In genomic region chr12:109544955-109545531, GRCh38 we compare ENCODE assay signal across 10 cellular contexts. TPM values are rescaled to one million over a fixed set of nuclear protein-coding genes. Genes with fewer than 3 reads are reported as not detected.
A peak's percentile ranks its signal among the peaks of the same experiment; 100 is the strongest.
DNase-seq lines count a peak whose midpoint lies in the region; ATAC-seq, FAIRE-seq and TF ChIP-seq lines count a peak whose summit lies in the region.
"Had no signal": no experiment of that assay in that cellular context is flagged by ENCODE, and none has a peak within 500 bp of the region (broad histone marks: within the 10 kb centered on the region; RNA-seq: fewer than 3 reads in every experiment).

No MANE protein-coding gene starts in this region.

- 0 to 40% methylated on average over 1 to 5 of the region's 7 CpGs for WGBS in thyroid gland, 2 donors

- H3K4me3 ChIP-seq in keratinocyte (ENCODE audit: control insufficient read depth in 2 of 3, extremely low read depth in 1 of 3, insufficient read depth in 2 of 3, low read depth in 1 of 3, low read length in 3 of 3), result no peak overlapping the region
- H3K4me3 ChIP-seq in thyroid gland (replicated peaks in 1 of 3), result no peak overlapping the region
- H3K4me3 ChIP-seq: esophagus squamous epithelium had no signal

- CTCF ChIA-PET in activated CD8-positive, alpha-beta T cell treated with anti-CD3 and anti-CD28 coated beads, Interleukin-2, amount 10 ng/mL, durations not matched to agents 7 days and 5 days (lab: Charles Lee), result interaction anchor here (0.5 to 1.0 kb wide), 2 partner anchors 52 to 117 kb away, joined by 3 read pairs; no protein-coding TSS in a partner anchor

- H3K9ac ChIP-seq in keratinocyte (ENCODE audit: control insufficient read depth, extremely low read depth, insufficient read depth, low read length), result no peak overlapping the region

- no peaks in the 10 kb centered on the region for H3K9me1 ChIP-seq in keratinocyte (ENCODE audit: control insufficient read depth, extremely low read depth, insufficient read depth, low read length)

- H4K20me1 ChIP-seq in keratinocyte (ENCODE audit: control insufficient read depth, extremely low read depth, insufficient read depth, low read length), result no peaks in the 10 kb centered on the region

- peak overlapping the region; percentile 71 for H3K27ac Mint-ChIP-seq in activated CD8-positive, alpha-beta T cell treated with anti-CD3 and anti-CD28 coated beads, Interleukin-2, amount 10 ng/mL, durations not matched to agents 7 days and 5 days

- H2AFZ ChIP-seq in keratinocyte (ENCODE audit: control insufficient read depth, low read length), result peak overlapping the region; percentile 72

- H3K4me1 ChIP-seq in keratinocyte (ENCODE audit: control insufficient read depth, extremely low read depth, insufficient read depth, low read length) (peaks cover 23% of the 10 kb centered on the region), thyroid gland (peaks cover 8% of the 10 kb centered on the region in 2 donors)

- TF ChIP-seq CTCF in C4-2B (conservative IDR thresholded peaks at IDR 0.05) (no peak), keratinocyte (optimal IDR thresholded peaks at IDR 0.05 in 1 of 3, IDR thresholded peaks at IDR 0.05 in 1 of 3, conservative IDR thresholded peaks at IDR 0.05 in 1 of 3; ENCODE audit: extremely low read depth in 1 of 3, insufficient read depth in 2 of 3, low read length in 3 of 3) (no peak), thyroid gland (IDR thresholded peaks at IDR 0.05) (no peak)

- POLR2A ChIA-PET in activated CD8-positive, alpha-beta T cell treated with anti-CD3 and anti-CD28 coated beads, Interleukin-2, amount 10 ng/mL, durations not matched to agents 7 days and 5 days (lab: Charles Lee), result no interaction called here

- DNase-seq in HT1080 (ENCODE audit: low read depth) (peak; percentile 73), keratinocyte (ENCODE audit: low read depth, low spot score) (no peak), thyroid gland (no peak)
- DNase-seq in activated CD8-positive, alpha-beta T cell treated with anti-CD3 and anti-CD28 coated beads, Interleukin-2, amount 10 ng/mL, durations not matched to agents 7 days and 5 days, result peak; percentile 48
- no peak for DNase-seq in stimulated activated CD4-positive, alpha-beta T cell treated with anti-CD3 and anti-CD28 coated beads, Interleukin-1b, Interleukin-23, amount 100 ng/mL, for 48 hours
- DNase-seq: esophagus squamous epithelium had no signal

- H3K36me3 Mint-ChIP-seq in activated CD8-positive, alpha-beta T cell treated with anti-CD3 and anti-CD28 coated beads, Interleukin-2, amount 10 ng/mL, durations not matched to agents 7 days and 5 days (ENCODE audit: low read depth), result no peaks in the 10 kb centered on the region
- H3K36me3 Mint-ChIP-seq: naive thymus-derived CD8-positive, alpha-beta T cell had no signal

- ATAC-seq in activated CD8-positive, alpha-beta T cell treated with anti-CD3 and anti-CD28 coated beads, Interleukin-2, amount 10 ng/mL, durations not matched to agents 7 days and 5 days, result peak; percentile 67
- ATAC-seq in HG03342 (IDR thresholded peaks at IDR 0.05; ENCODE audit: unreplicated experiment), result no peak
- no peak for ATAC-seq in HG03039 (IDR thresholded peaks at IDR 0.05; ENCODE audit: unreplicated experiment)
- ATAC-seq: naive thymus-derived CD8-positive, alpha-beta T cell had no signal

- H3K9me3 ChIP-seq in keratinocyte (ENCODE audit: control insufficient read depth, low read depth, low read length) (no peaks in the 10 kb centered on the region), thyroid gland (no peaks in the 10 kb centered on the region)
- H3K9me3 ChIP-seq: esophagus squamous epithelium had no signal

- no peaks in the 10 kb centered on the region for H3K36me3 ChIP-seq in keratinocyte (ENCODE audit: control insufficient read depth in 2 of 2, extremely low read depth in 1 of 2, insufficient read depth in 2 of 2, low read length in 2 of 2)
- no peaks in the 10 kb centered on the region for H3K36me3 ChIP-seq in thyroid gland

- no peaks in the 10 kb centered on the region for H3K9me3 Mint-ChIP-seq in activated CD8-positive, alpha-beta T cell treated with anti-CD3 and anti-CD28 coated beads, Interleukin-2, amount 10 ng/mL, durations not matched to agents 7 days and 5 days (ENCODE audit: insufficient read depth)
- H3K9me3 Mint-ChIP-seq: naive thymus-derived CD8-positive, alpha-beta T cell had no signal

- H3K4me1 Mint-ChIP-seq in activated CD8-positive, alpha-beta T cell treated with anti-CD3 and anti-CD28 coated beads, Interleukin-2, amount 10 ng/mL, durations not matched to agents 7 days and 5 days (ENCODE audit: low read depth), result peaks cover 12% of the 10 kb centered on the region

- H3K27ac ChIP-seq in C4-2B, result peak overlapping the region; percentile 35
- H3K27ac ChIP-seq in keratinocyte (ENCODE audit: control insufficient read depth, insufficient read depth, low read length), result no peak overlapping the region
- H3K27ac ChIP-seq in thyroid gland, result no peak overlapping the region
- H3K27ac ChIP-seq: esophagus squamous epithelium had no signal

- dilution Hi-C loops in keratinocyte (cut with MboI; ENCODE audit: extremely low pct_ligation_motif_present, low sequenced_read_pairs), result loop anchor here (25.0 kb wide), 1 partner anchor 242 kb away; no protein-coding TSS in a partner anchor

- H3K4me2 ChIP-seq in keratinocyte (ENCODE audit: control insufficient read depth, extremely low read depth, insufficient read depth, low read depth, low read length), result peak overlapping the region; percentile 34

- peak; percentile 26 for FAIRE-seq in keratinocyte (lab: Jason Lieb, UNC)

- no peak for TF ChIP-seq POLR2A in thyroid gland (IDR thresholded peaks at IDR 0.05)

- no peaks in the 10 kb centered on the region for H3K79me2 ChIP-seq in keratinocyte (ENCODE audit: control insufficient read depth, insufficient read depth, low read length)

- intact Hi-C loops in thyroid gland (cut with DNase I), result no loop called here

- peaks cover 17% of the 10 kb centered on the region for H3K27me3 Mint-ChIP-seq in activated CD8-positive, alpha-beta T cell treated with anti-CD3 and anti-CD28 coated beads, Interleukin-2, amount 10 ng/mL, durations not matched to agents 7 days and 5 days (ENCODE audit: low read depth)

- H3K4me3 Mint-ChIP-seq in activated CD8-positive, alpha-beta T cell treated with anti-CD3 and anti-CD28 coated beads, Interleukin-2, amount 10 ng/mL, durations not matched to agents 7 days and 5 days, result no peak overlapping the region

- peaks cover 24% of the 10 kb centered on the region for H3K27me3 ChIP-seq in keratinocyte (ENCODE audit: control insufficient read depth, extremely low read depth, insufficient read depth, low read length)
- no peaks in the 10 kb centered on the region for H3K27me3 ChIP-seq in thyroid gland

RNA-seq across cellular contexts. Expression of gene MMAB, which starts 28.3 kb away (rescaled TPM):
- total RNA-seq in HT1080 (2014; rRNA removed; shearing (Covaris generic)), result 47.7 and 61.5 TPM in 2 replicates
- polyA plus RNA-seq in HT1080 (2015; cell fraction: cytosol; rRNA removed), result 47.8 and 50.1 TPM in 2 replicates
- polyA plus RNA-seq in HT1080 (2015; cell fraction: nucleus; rRNA removed), result 31.2 and 40.5 TPM in 2 replicates
- total RNA-seq in activated CD8-positive, alpha-beta T cell treated with anti-CD3 and anti-CD28 coated beads, Interleukin-2, amount 10 ng/mL, durations not matched to agents 7 days and 5 days, result 10 to 100 TPM; 42.8 to 44.3 TPM
- 29.4 to 38.6 TPM (median 30.6 TPM) in 3 replicates for polyA plus RNA-seq in keratinocyte
- 8.1 TPM for polyA plus RNA-seq in keratinocyte (2011; ENCODE audit: low read depth)
- 21.3 and 28.5 TPM in 2 replicates for polyA plus RNA-seq in keratinocyte (2011; cell fraction: cytosol; rRNA removed)
- polyA plus RNA-seq in keratinocyte (2011; cell fraction: nucleus; rRNA removed), result 25.5 and 26.0 TPM in 2 replicates
- polyA plus RNA-seq in keratinocyte (2012; ENCODE audit: low replicate concordance), result 23.7 and 51.0 TPM in 2 replicates
- polyA minus RNA-seq in keratinocyte, result 22.8 to 27.4 TPM (median 23.3 TPM) in 3 replicates
- 33.8 TPM for polyA minus RNA-seq in keratinocyte (2011; cell fraction: cytosol; rRNA and poly(A)+ RNA removed)
- polyA minus RNA-seq in keratinocyte (2011; cell fraction: nucleus; rRNA and poly(A)+ RNA removed), result 6.0 and 12.6 TPM in 2 replicates
- 10 to 100 TPM; 40.3 to 82.2 (median 69.7) TPM for total RNA-seq in thyroid gland

RNA-seq across cellular contexts. Expression of gene MVK, which starts 28.6 kb away (rescaled TPM):
- 52.5 and 62.2 TPM in 2 replicates for total RNA-seq in HT1080 (2014; rRNA removed; shearing (Covaris generic))
- polyA plus RNA-seq in HT1080 (2015; cell fraction: cytosol; rRNA removed), result 20.2 and 23.3 TPM in 2 replicates
- 20.5 and 23.8 TPM in 2 replicates for polyA plus RNA-seq in HT1080 (2015; cell fraction: nucleus; rRNA removed)
- 10 to 100 TPM; 25.0 to 28.5 TPM for total RNA-seq in activated CD8-positive, alpha-beta T cell treated with anti-CD3 and anti-CD28 coated beads, Interleukin-2, amount 10 ng/mL, durations not matched to agents 7 days and 5 days
- 26.7 to 29.5 TPM (median 29.3 TPM) in 3 replicates for polyA plus RNA-seq in keratinocyte
- polyA plus RNA-seq in keratinocyte (2011; ENCODE audit: low read depth), result 9.9 TPM
- polyA plus RNA-seq in keratinocyte (2011; cell fraction: cytosol; rRNA removed), result 18.4 and 30.6 TPM in 2 replicates
- 28.6 and 31.8 TPM in 2 replicates for polyA plus RNA-seq in keratinocyte (2011; cell fraction: nucleus; rRNA removed)
- polyA plus RNA-seq in keratinocyte (2012; ENCODE audit: low replicate concordance), result 21.9 and 36.7 TPM in 2 replicates
- 19.1 to 47.1 TPM (median 20.8 TPM) in 3 replicates for polyA minus RNA-seq in keratinocyte
- 20.7 TPM for polyA minus RNA-seq in keratinocyte (2011; cell fraction: cytosol; rRNA and poly(A)+ RNA removed)
- 11.9 and 12.3 TPM in 2 replicates for polyA minus RNA-seq in keratinocyte (2011; cell fraction: nucleus; rRNA and poly(A)+ RNA removed)
- total RNA-seq in thyroid gland, result 10 to 100 TPM; 20.4 to 42.0 (median 31.6) TPM

Comparison
In these comparisons a context has a peak if more than half of its experiments do, and no peak if none do; other contexts are left out.
1. DNase-seq: peak in HT1080 (single experiment) and activated CD8-positive, alpha-beta T cell treated with anti-CD3 and anti-CD28 coated beads, Interleukin-2, amount 10 ng/mL, durations not matched to agents 7 days and 5 days (single experiment); none in keratinocyte (single experiment), stimulated activated CD4-positive, alpha-beta T cell treated with anti-CD3 and anti-CD28 coated beads, Interleukin-1b, Interleukin-23, amount 100 ng/mL, for 48 hours (single experiment) and thyroid gland (0 of 2).